8 cellular contexts compared by ENCODE assay signal in the genomic region with DNA sequence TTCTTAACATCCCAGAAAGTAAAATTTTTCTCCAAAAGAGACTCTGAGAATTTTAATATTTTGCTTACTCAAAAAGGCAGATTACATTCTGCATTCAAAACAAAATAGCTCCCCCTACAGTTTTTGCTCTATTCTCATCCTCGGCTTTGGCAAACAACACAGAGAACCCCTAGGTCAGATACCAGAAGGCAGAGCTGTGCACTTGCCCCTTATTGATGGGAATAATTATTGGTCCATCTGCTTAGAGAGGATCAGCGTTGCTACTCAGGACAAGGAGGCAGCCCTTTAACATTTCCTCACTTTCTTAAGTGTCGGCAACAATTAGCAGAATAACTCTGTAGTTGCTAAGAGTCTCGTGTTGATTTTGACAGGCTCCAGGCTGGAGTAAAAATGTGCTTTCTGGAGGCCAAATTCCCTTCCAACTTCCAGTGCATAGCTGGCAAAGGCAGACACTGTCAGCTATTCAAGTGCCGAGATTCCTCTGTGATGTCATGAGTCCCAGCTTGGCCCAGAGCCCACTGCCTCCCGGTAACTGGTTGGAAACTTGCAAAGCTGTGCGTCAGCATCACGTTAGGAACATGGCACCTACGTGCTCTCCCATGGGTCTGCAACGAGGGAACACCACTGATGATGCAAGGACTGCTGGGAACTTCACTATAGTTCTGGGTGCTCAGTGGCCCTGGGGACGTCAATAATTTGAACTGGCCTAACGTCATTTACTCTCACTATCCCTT.
DNase-seq lines count a peak whose midpoint lies in the region; ATAC-seq and TF ChIP-seq lines count a peak whose summit lies in the region.

No MANE protein-coding gene starts in this region.

- H3K4me3 Mint-ChIP-seq in natural killer cell: no peak overlapping the region

- peak; percentile 68 to 98 (median 94) for ATAC-seq in heart right ventricle
- no peak for ATAC-seq in GM21360 (IDR thresholded peaks at IDR 0.05; ENCODE audit: unreplicated experiment)
- ATAC-seq in natural killer cell: no peak

- H3K27me3 Mint-ChIP-seq in natural killer cell (ENCODE audit: low read depth in 2 of 2): no peaks in the 10 kb centered on the region

- H3K36me3 ChIP-seq in H7 (replicated peaks; ENCODE audit: control insufficient read depth, insufficient read depth, low read length): no peaks in the 10 kb centered on the region
- H3K36me3 ChIP-seq in WERI-Rb-1: no peaks in the 10 kb centered on the region
- H3K36me3 ChIP-seq in heart right ventricle: no peaks in the 10 kb centered on the region

- no peaks in the 10 kb centered on the region for H3K36me3 Mint-ChIP-seq in natural killer cell

- 11% methylated on average over 12 of the region's 12 CpGs for WGBS in heart right ventricle, 2 donors

- TF ChIP-seq CTCF in WERI-Rb-1 (IDR thresholded peaks at IDR 0.05; ENCODE audit: low read depth, low read length) (peak; percentile 37; the same call in 1 of the 2 replicates), heart right ventricle (IDR thresholded peaks at IDR 0.05) (peak; percentile 17 to 69 (median 55)), natural killer cell (IDR thresholded peaks at IDR 0.05) (no peak)

- H3K27ac ChIP-seq in WERI-Rb-1: no peak overlapping the region
- H3K27ac ChIP-seq in heart right ventricle: peak overlapping the region in 9 of 10 donors; percentile 16 to 91 (median 76)

- H3K4me3 ChIP-seq in H7 (ENCODE audit: insufficient read depth, low read depth, low read length) (no peak overlapping the region), WERI-Rb-1 (ENCODE audit: low read depth, low read length) (no peak overlapping the region), heart right ventricle (no peak overlapping the region)

- H3K27me3 ChIP-seq in H7 (ENCODE audit: control insufficient read depth, insufficient read depth, low read length): no peaks in the 10 kb centered on the region
- no peaks in the 10 kb centered on the region for H3K27me3 ChIP-seq in WERI-Rb-1 (ENCODE audit: insufficient read depth, low read depth, severe bottlenecking)
- H3K27me3 ChIP-seq in heart right ventricle: no peaks in the 10 kb centered on the region

- peaks cover 5 to 32% (median 19%) of the 10 kb centered on the region in 9 donors for H3K4me1 ChIP-seq in heart right ventricle

- intact Hi-C loops in heart right ventricle (cut with DNase I): loop anchor here in 7 of 10 donors (5.0 to 10.0 kb wide), 6 partner anchors 244 to 638 kb away; a partner anchor contains a TSS
- intact Hi-C loops in natural killer cell (cut with micrococcal nuclease): no loop called here

- H3K9me3 ChIP-seq in WERI-Rb-1 (ENCODE audit: severe bottlenecking) (no peaks in the 10 kb centered on the region), heart right ventricle (peaks cover 0 to 4% (median 0%) of the 10 kb centered on the region in 11 donors)

- H3K4me1 Mint-ChIP-seq in natural killer cell: no peaks in the 10 kb centered on the region

- peaks cover under 1 to 10% of the 10 kb centered on the region in 2 donors for H3K9me3 Mint-ChIP-seq in natural killer cell

- no peak overlapping the region for H3K27ac Mint-ChIP-seq in natural killer cell

- DNase-seq in H7: peak; percentile 18
- no peak for DNase-seq in WERI-Rb-1
- DNase-seq in heart right ventricle: peak; percentile 81 to 91
- DNase-seq in retina: peak; percentile 7
- DNase-seq in natural killer cell: no peak
- DNase-seq in activated naive CD4-positive, alpha-beta T cell (lab: John Stamatoyannopoulos, UW): no peak
- no peak for DNase-seq in stimulated activated CD4-positive, alpha-beta T cell treated with anti-CD3 and anti-CD28 coated beads, Interleukin-15, amount 100 ng/mL, for 24 hours

Comparison
In these comparisons a context has a peak if more than half of its experiments do, and no peak if none do; other contexts are left out.
1. DNase-seq: peak in H7 (single experiment), heart right ventricle (2 of 2) and retina (single experiment); none in WERI-Rb-1 (single experiment), natural killer cell (single experiment), activated naive CD4-positive, alpha-beta T cell (0 of 4) and stimulated activated CD4-positive, alpha-beta T cell treated with anti-CD3 and anti-CD28 coated beads, Interleukin-15, amount 100 ng/mL, for 24 hours (single experiment).
2. ATAC-seq: peak in heart right ventricle (8 of 8); none in GM21360 (single experiment) and natural killer cell (0 of 3).